In genomic region chr5:131169810-131170539, GRCh38 we compare ENCODE assay signal across 8 cellular contexts. TPM values are rescaled to one million over a fixed set of nuclear protein-coding genes. Genes with fewer than 3 reads are reported as not detected.
DNase-seq lines count a peak whose midpoint lies in the region; ATAC-seq and TF ChIP-seq lines count a peak whose summit lies in the region.

No MANE protein-coding gene starts in this region.

- no peaks in the 10 kb centered on the region for H3K36me3 Mint-ChIP-seq in natural killer cell

- POLR2A ChIA-PET in BJ (lab: Charles Lee) = no interaction called here

- H3K27me3 Mint-ChIP-seq in natural killer cell (ENCODE audit: low read depth in 2 of 2) = no peaks in the 10 kb centered on the region

- no peaks in the 10 kb centered on the region for H3K9me3 Mint-ChIP-seq in natural killer cell

- H3K27ac ChIP-seq in cingulate gyrus (ENCODE audit: low read depth, low read length) = peak overlapping the region; percentile 62

- DNase-seq in BJ (ENCODE audit: low read depth) (no peak), natural killer cell (no peak), DMS 273 treated with DMSO at 0.1 percent for 48 hours (lab: John Stamatoyannopoulos, UW) (no peak), NCI-H2107 (lab: John Stamatoyannopoulos, UW) (no peak), NCI-H187 treated with DMSO at 0.1 percent for 48 hours (lab: John Stamatoyannopoulos, UW) (no peak)

- CTCF ChIA-PET in BJ (lab: Yijun Ruan, JAX) = no interaction called here

- intact Hi-C loops in natural killer cell (cut with micrococcal nuclease) = loop anchor here (1.0 to 2.0 kb wide), 2 partner anchors 39 to 93 kb away; no protein-coding TSS in a partner anchor

- no peaks in the 10 kb centered on the region for H3K27me3 ChIP-seq in BJ (ENCODE audit: control insufficient read depth, insufficient read depth, low read length)

- TF ChIP-seq CTCF in BJ (IDR thresholded peaks at IDR 0.05; ENCODE audit: insufficient read depth, low read depth, low read length) (no peak), natural killer cell (IDR thresholded peaks at IDR 0.05) (no peak)

- H3K4me3 Mint-ChIP-seq in natural killer cell = peak overlapping the region; percentile 98

- TF ChIP-seq RAD21 in Ishikawa (IDR thresholded peaks at IDR 0.05; ENCODE audit: low read depth) = no peak

- no peaks in the 10 kb centered on the region for H3K36me3 ChIP-seq in BJ (ENCODE audit: control insufficient read depth, insufficient read depth, low read length)

- H3K4me3 ChIP-seq in BJ (ENCODE audit: low read depth, low read length) = peak overlapping the region; percentile 49

- peak overlapping the region; percentile 91 to 98 for H3K27ac Mint-ChIP-seq in natural killer cell

- no peak for TF ChIP-seq EP300 in Ishikawa (IDR thresholded peaks at IDR 0.05; ENCODE audit: borderline replicate concordance)

- ATAC-seq in natural killer cell = no peak
- no peak for ATAC-seq in GM18520 (IDR thresholded peaks at IDR 0.05; ENCODE audit: unreplicated experiment)

- peaks cover 35 to 39% of the 10 kb centered on the region in 2 donors for H3K4me1 Mint-ChIP-seq in natural killer cell

TF ChIP-seq in Ishikawa, 13 proteins besides CTCF, POLR2A, EP300 and RAD21:
- peak; percentile 57; the same call in 1 of the 2 replicates for TF ChIP-seq CEBPB (IDR thresholded peaks at IDR 0.05)
- no peak for TF ChIP-seq FOXM1 (IDR thresholded peaks at IDR 0.05; ENCODE audit: borderline replicate concordance, low read depth)
- TF ChIP-seq, protein P1, sequence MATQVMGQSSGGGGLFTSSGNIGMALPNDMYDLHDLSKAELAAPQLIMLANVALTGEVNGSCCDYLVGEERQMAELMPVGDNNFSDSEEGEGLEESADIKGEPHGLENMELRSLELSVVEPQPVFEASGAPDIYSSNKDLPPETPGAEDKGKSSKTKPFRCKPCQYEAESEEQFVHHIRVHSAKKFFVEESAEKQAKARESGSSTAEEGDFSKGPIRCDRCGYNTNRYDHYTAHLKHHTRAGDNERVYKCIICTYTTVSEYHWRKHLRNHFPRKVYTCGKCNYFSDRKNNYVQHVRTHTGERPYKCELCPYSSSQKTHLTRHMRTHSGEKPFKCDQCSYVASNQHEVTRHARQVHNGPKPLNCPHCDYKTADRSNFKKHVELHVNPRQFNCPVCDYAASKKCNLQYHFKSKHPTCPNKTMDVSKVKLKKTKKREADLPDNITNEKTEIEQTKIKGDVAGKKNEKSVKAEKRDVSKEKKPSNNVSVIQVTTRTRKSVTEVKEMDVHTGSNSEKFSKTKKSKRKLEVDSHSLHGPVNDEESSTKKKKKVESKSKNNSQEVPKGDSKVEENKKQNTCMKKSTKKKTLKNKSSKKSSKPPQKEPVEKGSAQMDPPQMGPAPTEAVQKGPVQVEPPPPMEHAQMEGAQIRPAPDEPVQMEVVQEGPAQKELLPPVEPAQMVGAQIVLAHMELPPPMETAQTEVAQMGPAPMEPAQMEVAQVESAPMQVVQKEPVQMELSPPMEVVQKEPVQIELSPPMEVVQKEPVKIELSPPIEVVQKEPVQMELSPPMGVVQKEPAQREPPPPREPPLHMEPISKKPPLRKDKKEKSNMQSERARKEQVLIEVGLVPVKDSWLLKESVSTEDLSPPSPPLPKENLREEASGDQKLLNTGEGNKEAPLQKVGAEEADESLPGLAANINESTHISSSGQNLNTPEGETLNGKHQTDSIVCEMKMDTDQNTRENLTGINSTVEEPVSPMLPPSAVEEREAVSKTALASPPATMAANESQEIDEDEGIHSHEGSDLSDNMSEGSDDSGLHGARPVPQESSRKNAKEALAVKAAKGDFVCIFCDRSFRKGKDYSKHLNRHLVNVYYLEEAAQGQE (IDR thresholded peaks at IDR 0.05; ENCODE audit: low read depth) = no peak
TF ChIP-seq in Ishikawa: peak in this region for 1.

RNA-seq across cellular contexts. Expression of gene LYRM7, which starts 0.8 kb away (rescaled TPM):
- 1.6 and 3.2 TPM in 2 replicates for polyA plus RNA-seq in BJ (2011; rRNA removed)
- polyA minus RNA-seq in BJ (2011; rRNA and poly(A)+ RNA removed) = 0.62 and 0.67 TPM in 2 replicates
- 1 to 10 TPM; 7.4 to 9.7 (median 7.6) TPM for total RNA-seq in natural killer cell

RNA-seq across cellular contexts. Expression of gene HINT1, which starts 4.9 kb away (rescaled TPM):
- polyA plus RNA-seq in BJ (2011; rRNA removed) = 335 and 489 TPM in 2 replicates
- 55.5 and 98.8 TPM in 2 replicates for polyA minus RNA-seq in BJ (2011; rRNA and poly(A)+ RNA removed)
- total RNA-seq in natural killer cell = 100 to 1,000 TPM; 125 to 130 (median 129) TPM
